Comparison of ENCODE assay signal across 24 cellular contexts in the genomic region with DNA sequence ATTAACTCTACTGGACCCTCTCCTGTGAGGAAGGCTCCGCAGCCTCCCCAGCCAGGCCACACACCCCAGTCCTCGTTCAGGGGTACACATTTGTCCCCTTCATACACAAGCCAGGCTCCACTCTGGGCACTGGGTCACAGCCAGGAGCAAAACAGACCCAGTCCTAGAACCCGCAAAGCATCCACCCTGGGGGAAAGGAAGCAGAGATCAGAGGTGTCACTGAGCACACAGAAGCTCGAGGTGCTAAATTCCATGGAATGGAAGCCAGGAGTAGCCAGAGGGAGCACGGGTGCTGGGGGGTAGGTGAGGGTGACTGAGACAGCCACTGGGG. TPM values are rescaled to one million over a fixed set of nuclear protein-coding genes. Genes with fewer than 3 reads are reported as not detected.
DNase-seq lines count a peak whose midpoint lies in the region; ATAC-seq and TF ChIP-seq lines count a peak whose summit lies in the region.
"Had no signal": no experiment of that assay in that cellular context is flagged by ENCODE, and none has a peak within 500 bp of the region (broad histone marks: within the 10 kb centered on the region; RNA-seq: fewer than 3 reads in every experiment).

No MANE protein-coding gene starts in this region.

- H4K5ac ChIP-seq in mesendoderm (ENCODE audit: low read length) = no peak overlapping the region

- DNase-seq in left cardiac atrium (peak; percentile 15), left ventricle myocardium superior (no peak), ecto neural progenitor cell (ENCODE audit: low spot score) (peak; percentile 36), mesendoderm (peak; percentile 21), upper lobe of right lung (peak; percentile 46), GM10266 (ENCODE audit: extremely low spot score) (no peak), cerebellar nuclear complex (lab: John Stamatoyannopoulos, UW) (no peak)
- DNase-seq: DMS79 treated with DMSO at 0.1 percent for 48 hours, IMR-90, NCI-H1048, NCI-H1436 treated with DMSO at 0.1 percent for 48 hours, NCI-H2029, NCI-H345, PC-3, RPMI8226, SHP77 treated with DMSO at 0.1 percent for 48 hours had no signal

- H3K18ac ChIP-seq in mesendoderm (ENCODE audit: low read length) = no peak overlapping the region

- no peaks in the 10 kb centered on the region for H3K79me2 ChIP-seq in mesendoderm (ENCODE audit: control insufficient read depth, insufficient read depth, low read length)

- H3K4me2 ChIP-seq in mesendoderm (ENCODE audit: low read length) = no peak overlapping the region
- H3K4me2 ChIP-seq: A549; BLaER1 treated with 17β-estradiol and CSF1 and Interleukin-3, amounts not matched to agents 10 nM and 100 nM had no signal

- TF ChIP-seq CTCF in upper lobe of right lung (IDR thresholded peaks at IDR 0.05) = no peak
- no peak for TF ChIP-seq CTCF in GM10266 (IDR thresholded peaks at IDR 0.05; ENCODE audit: control insufficient read depth, insufficient read depth, low read depth, missing control alignments)

- no peak for ATAC-seq in left cardiac atrium
- ATAC-seq in left ventricle myocardium superior = no peak
- no peak for ATAC-seq in upper lobe of right lung
- no peak for ATAC-seq in SK-N-SH treated with all-trans-retinoic acid at 6 μM for 48 hours
- ATAC-seq: CD8-positive, alpha-beta T cell; PC-3 had no signal

- WGBS in mesendoderm (ENCODE audit: extremely low coverage, insufficient coverage, low lambda C conversion rate) = no CpG with 5 or more reads among the region's 5 CpGs

- H4K8ac ChIP-seq in mesendoderm (ENCODE audit: low read depth, low read length) = no peak overlapping the region

- no peak overlapping the region for H3K4ac ChIP-seq in mesendoderm (ENCODE audit: low read depth, low read length)

- no peaks in the 10 kb centered on the region for H3K9me3 ChIP-seq in upper lobe of right lung

- no peak overlapping the region for H2AK5ac ChIP-seq in mesendoderm (ENCODE audit: low read length)

- H3K9ac ChIP-seq in mesendoderm (ENCODE audit: low read length) = no peak overlapping the region

- intact Hi-C loops in left cardiac atrium (cut with DNase I) = no loop called here
- intact Hi-C loops in left ventricle myocardium superior (cut with micrococcal nuclease) = no loop called here
- intact Hi-C loops in upper lobe of right lung (cut with DNase I) = no loop called here

- no peak overlapping the region for H2BK15ac ChIP-seq in mesendoderm (replicated peaks; ENCODE audit: low read depth)

- no peak overlapping the region for H3K56ac ChIP-seq in mesendoderm (ENCODE audit: low read length)

- H3K36me3 ChIP-seq in mesendoderm (ENCODE audit: control insufficient read depth, insufficient read depth, low read length) = no peaks in the 10 kb centered on the region
- H3K36me3 ChIP-seq in upper lobe of right lung = no peaks in the 10 kb centered on the region
- H3K36me3 ChIP-seq: BLaER1 treated with 17β-estradiol and CSF1 and Interleukin-3, amounts not matched to agents 10 nM and 100 nM had no signal

- H2BK120ac ChIP-seq in mesendoderm (ENCODE audit: low read depth, low read length) = no peak overlapping the region

- no peaks in the 10 kb centered on the region for H3K79me1 ChIP-seq in mesendoderm (ENCODE audit: low read length)

- H3K23ac ChIP-seq in mesendoderm (ENCODE audit: low read length) = no peak overlapping the region

- H3K27ac ChIP-seq in mesendoderm (ENCODE audit: low read depth, low read length) (no peak overlapping the region), upper lobe of right lung (no peak overlapping the region)
- H3K27ac ChIP-seq: A549; BLaER1 treated with 17β-estradiol and CSF1 and Interleukin-3, amounts not matched to agents 10 nM and 100 nM; HL-60 had no signal

- H3K4me1 ChIP-seq in mesendoderm (ENCODE audit: control insufficient read depth, low read depth, low read length) (no peaks in the 10 kb centered on the region), upper lobe of right lung (no peaks in the 10 kb centered on the region)

- H3K27me3 ChIP-seq in mesendoderm (ENCODE audit: insufficient read depth, low read length, poor library complexity) (no peaks in the 10 kb centered on the region), upper lobe of right lung (no peaks in the 10 kb centered on the region)
- H3K27me3 ChIP-seq: BLaER1 treated with 17β-estradiol and CSF1 and Interleukin-3, amounts not matched to agents 10 nM and 100 nM had no signal

- no peak overlapping the region for H3K4me3 ChIP-seq in mesendoderm (ENCODE audit: low read length)
- H3K4me3 ChIP-seq in upper lobe of right lung = no peak overlapping the region
- H3K4me3 ChIP-seq: A549; BLaER1 treated with 17β-estradiol and CSF1 and Interleukin-3, amounts not matched to agents 10 nM and 100 nM had no signal

- no peak overlapping the region for H2BK5ac ChIP-seq in mesendoderm (ENCODE audit: low read length)

TF ChIP-seq in SK-N-SH treated with all-trans-retinoic acid at 6 μM for 48 hours, 23 proteins besides CTCF, POLR2A, EP300 and RAD21 (continues in another document):
- TF ChIP-seq ZFP3 (CRISPR knock-in tag; IDR thresholded peaks at IDR 0.05) = no peak
- TF ChIP-seq, protein P1, sequence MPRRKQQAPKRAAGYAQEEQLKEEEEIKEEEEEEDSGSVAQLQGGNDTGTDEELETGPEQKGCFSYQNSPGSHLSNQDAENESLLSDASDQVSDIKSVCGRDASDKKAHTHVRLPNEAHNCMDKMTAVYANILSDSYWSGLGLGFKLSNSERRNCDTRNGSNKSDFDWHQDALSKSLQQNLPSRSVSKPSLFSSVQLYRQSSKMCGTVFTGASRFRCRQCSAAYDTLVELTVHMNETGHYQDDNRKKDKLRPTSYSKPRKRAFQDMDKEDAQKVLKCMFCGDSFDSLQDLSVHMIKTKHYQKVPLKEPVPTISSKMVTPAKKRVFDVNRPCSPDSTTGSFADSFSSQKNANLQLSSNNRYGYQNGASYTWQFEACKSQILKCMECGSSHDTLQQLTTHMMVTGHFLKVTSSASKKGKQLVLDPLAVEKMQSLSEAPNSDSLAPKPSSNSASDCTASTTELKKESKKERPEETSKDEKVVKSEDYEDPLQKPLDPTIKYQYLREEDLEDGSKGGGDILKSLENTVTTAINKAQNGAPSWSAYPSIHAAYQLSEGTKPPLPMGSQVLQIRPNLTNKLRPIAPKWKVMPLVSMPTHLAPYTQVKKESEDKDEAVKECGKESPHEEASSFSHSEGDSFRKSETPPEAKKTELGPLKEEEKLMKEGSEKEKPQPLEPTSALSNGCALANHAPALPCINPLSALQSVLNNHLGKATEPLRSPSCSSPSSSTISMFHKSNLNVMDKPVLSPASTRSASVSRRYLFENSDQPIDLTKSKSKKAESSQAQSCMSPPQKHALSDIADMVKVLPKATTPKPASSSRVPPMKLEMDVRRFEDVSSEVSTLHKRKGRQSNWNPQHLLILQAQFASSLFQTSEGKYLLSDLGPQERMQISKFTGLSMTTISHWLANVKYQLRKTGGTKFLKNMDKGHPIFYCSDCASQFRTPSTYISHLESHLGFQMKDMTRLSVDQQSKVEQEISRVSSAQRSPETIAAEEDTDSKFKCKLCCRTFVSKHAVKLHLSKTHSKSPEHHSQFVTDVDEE (CRISPR knock-in tag; IDR thresholded peaks at IDR 0.05) = no peak
- TF ChIP-seq RARB (CRISPR knock-in tag; IDR thresholded peaks at IDR 0.05) = no peak
- TF ChIP-seq ZC3H10 (CRISPR knock-in tag; IDR thresholded peaks at IDR 0.05) = no peak
- TF ChIP-seq, protein P2, sequence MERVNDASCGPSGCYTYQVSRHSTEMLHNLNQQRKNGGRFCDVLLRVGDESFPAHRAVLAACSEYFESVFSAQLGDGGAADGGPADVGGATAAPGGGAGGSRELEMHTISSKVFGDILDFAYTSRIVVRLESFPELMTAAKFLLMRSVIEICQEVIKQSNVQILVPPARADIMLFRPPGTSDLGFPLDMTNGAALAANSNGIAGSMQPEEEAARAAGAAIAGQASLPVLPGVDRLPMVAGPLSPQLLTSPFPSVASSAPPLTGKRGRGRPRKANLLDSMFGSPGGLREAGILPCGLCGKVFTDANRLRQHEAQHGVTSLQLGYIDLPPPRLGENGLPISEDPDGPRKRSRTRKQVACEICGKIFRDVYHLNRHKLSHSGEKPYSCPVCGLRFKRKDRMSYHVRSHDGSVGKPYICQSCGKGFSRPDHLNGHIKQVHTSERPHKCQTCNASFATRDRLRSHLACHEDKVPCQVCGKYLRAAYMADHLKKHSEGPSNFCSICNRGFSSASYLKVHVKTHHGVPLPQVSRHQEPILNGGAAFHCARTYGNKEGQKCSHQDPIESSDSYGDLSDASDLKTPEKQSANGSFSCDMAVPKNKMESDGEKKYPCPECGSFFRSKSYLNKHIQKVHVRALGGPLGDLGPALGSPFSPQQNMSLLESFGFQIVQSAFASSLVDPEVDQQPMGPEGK (CRISPR knock-in tag; IDR thresholded peaks at IDR 0.05; ENCODE audit: borderline replicate concordance) = no peak
- TF ChIP-seq GLIS3 (CRISPR knock-in tag; IDR thresholded peaks at IDR 0.05) = no peak
- no peak for TF ChIP-seq ESRRG (CRISPR knock-in tag; IDR thresholded peaks at IDR 0.05)
- no peak for TF ChIP-seq ARNTL (CRISPR knock-in tag; IDR thresholded peaks at IDR 0.05; ENCODE audit: borderline replicate concordance, low read depth)
- TF ChIP-seq, protein P3, sequence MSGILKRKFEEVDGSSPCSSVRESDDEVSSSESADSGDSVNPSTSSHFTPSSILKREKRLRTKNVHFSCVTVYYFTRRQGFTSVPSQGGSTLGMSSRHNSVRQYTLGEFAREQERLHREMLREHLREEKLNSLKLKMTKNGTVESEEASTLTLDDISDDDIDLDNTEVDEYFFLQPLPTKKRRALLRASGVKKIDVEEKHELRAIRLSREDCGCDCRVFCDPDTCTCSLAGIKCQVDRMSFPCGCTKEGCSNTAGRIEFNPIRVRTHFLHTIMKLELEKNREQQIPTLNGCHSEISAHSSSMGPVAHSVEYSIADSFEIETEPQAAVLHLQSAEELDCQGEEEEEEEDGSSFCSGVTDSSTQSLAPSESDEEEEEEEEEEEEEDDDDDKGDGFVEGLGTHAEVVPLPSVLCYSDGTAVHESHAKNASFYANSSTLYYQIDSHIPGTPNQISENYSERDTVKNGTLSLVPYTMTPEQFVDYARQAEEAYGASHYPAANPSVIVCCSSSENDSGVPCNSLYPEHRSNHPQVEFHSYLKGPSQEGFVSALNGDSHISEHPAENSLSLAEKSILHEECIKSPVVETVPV (CRISPR knock-in tag; IDR thresholded peaks at IDR 0.05) = no peak
- no peak for TF ChIP-seq ISL1 (CRISPR knock-in tag; IDR thresholded peaks at IDR 0.05)
- TF ChIP-seq TOX (CRISPR knock-in tag; IDR thresholded peaks at IDR 0.05; ENCODE audit: borderline replicate concordance) = no peak

RNA-seq across cellular contexts. Expression of a gene that starts 43.6 kb away (rescaled TPM):
- not detected for total RNA-seq in left cardiac atrium
- not detected for total RNA-seq in left ventricle myocardium superior
- 0.07 TPM for polyA plus RNA-seq in mesendoderm (2013, experiment 1 of 2)
- 0.20 TPM for polyA plus RNA-seq in mesendoderm (2013, experiment 2 of 2)
- not detected for total RNA-seq in upper lobe of right lung
- total RNA-seq: CD8-positive, alpha-beta T cell; H7; HT1080; IMR-90 had no signal
- polyA plus RNA-seq: A549 had no signal

RNA-seq across cellular contexts. Expression of a gene that starts 54.2 kb away (rescaled TPM):
- total RNA-seq in left cardiac atrium = not detected
- total RNA-seq in left ventricle myocardium superior = not detected
- not detected for polyA plus RNA-seq in mesendoderm (2013, experiment 1 of 2)
- polyA plus RNA-seq in mesendoderm (2013, experiment 2 of 2) = not detected
- not detected for total RNA-seq in upper lobe of right lung
- total RNA-seq: CD8-positive, alpha-beta T cell; H7; HT1080; IMR-90; MCF 10A; PC-3 had no signal
- polyA plus RNA-seq: A549, IMR-90 had no signal

RNA-seq across cellular contexts. Expression of a gene that starts 55.2 kb away (rescaled TPM):
- total RNA-seq in left cardiac atrium (under 1 TPM; 0.39 to 0.50 TPM), left ventricle myocardium superior (0.17 TPM), upper lobe of right lung (2.2 TPM)
- 0.10 TPM for polyA plus RNA-seq in mesendoderm (2013, experiment 1 of 2)
- 0.17 TPM for polyA plus RNA-seq in mesendoderm (2013, experiment 2 of 2)
- total RNA-seq: CD8-positive, alpha-beta T cell; HT1080; IMR-90; MCF 10A had no signal
- polyA plus RNA-seq: A549, IMR-90 had no signal

Comparison
In these comparisons a context has a peak if more than half of its experiments do, and no peak if none do; other contexts are left out.
1. DNase-seq: peak in left cardiac atrium (single experiment), ecto neural progenitor cell (single experiment), mesendoderm (single experiment) and upper lobe of right lung (single experiment); none in left ventricle myocardium superior (single experiment), GM10266 (single experiment) and cerebellar nuclear complex (0 of 2).